ENCODE assay signal across 9 cellular contexts in the genomic region with DNA sequence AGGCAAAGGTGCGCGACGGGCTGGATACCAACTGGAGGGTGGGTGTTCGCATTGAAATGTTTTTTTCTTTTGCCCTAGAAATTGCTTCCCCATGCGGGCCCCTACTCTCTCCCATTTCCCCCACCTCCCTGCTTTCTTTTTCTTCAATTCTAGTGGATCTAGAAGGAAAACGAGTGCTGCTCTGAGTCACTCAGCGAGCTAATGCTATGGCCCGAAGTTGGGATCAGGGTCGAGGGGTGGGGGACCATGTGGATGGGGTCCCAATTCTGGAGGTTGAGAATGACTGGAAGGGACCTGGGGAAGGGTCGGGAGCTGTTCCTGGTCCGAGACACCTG.
DNase-seq lines count a peak whose midpoint lies in the region; ATAC-seq and TF ChIP-seq lines count a peak whose summit lies in the region.
"Had no signal": no experiment of that assay in that cellular context is flagged by ENCODE, and none has a peak within 500 bp of the region (broad histone marks: within the 10 kb centered on the region; RNA-seq: fewer than 3 reads in every experiment).

No MANE protein-coding gene starts in this region.

- peak overlapping the region; percentile 0 for H4K12ac ChIP-seq in trophoblast cell (ENCODE audit: low read depth, low read length)

- peaks cover 23% of the 10 kb centered on the region for H3K79me1 ChIP-seq in trophoblast cell (ENCODE audit: low read length)

- H3K4me1 Mint-ChIP-seq in activated B cell treated with CpG ODN at 0.5 μM for 24 hours = peaks cover 32% of the 10 kb centered on the region

- H3K4me3 ChIP-seq in BLaER1 treated with 17β-estradiol and CSF1 and Interleukin-3, amounts not matched to agents 10 nM and 100 nM = peak overlapping the region; percentile 42 to 66 (median 56)
- peak overlapping the region; percentile 39 for H3K4me3 ChIP-seq in cardiac muscle cell
- peak overlapping the region; percentile 76 for H3K4me3 ChIP-seq in trophoblast cell (ENCODE audit: low read depth, low read length)

- peak overlapping the region; percentile 93 for H2BK120ac ChIP-seq in trophoblast cell (ENCODE audit: insufficient read depth, low read length, poor library complexity)

- H3K79me2 ChIP-seq in trophoblast cell (ENCODE audit: control insufficient read depth, insufficient read depth, low read length, poor library complexity) = peaks cover 14% of the 10 kb centered on the region

- H3K27me3 ChIP-seq in BLaER1 treated with 17β-estradiol and CSF1 and Interleukin-3, amounts not matched to agents 10 nM and 100 nM = peaks cover 75 to 85% (median 80%) of the 10 kb centered on the region in 11 experiments
- H3K27me3 ChIP-seq in cardiac muscle cell (peaks cover 67% of the 10 kb centered on the region), trophoblast cell (ENCODE audit: insufficient read depth, low read length) (peaks cover 3% of the 10 kb centered on the region)

- peak overlapping the region; percentile 3 for H2AK5ac ChIP-seq in trophoblast cell (ENCODE audit: low read length)

- H3K4ac ChIP-seq in trophoblast cell (ENCODE audit: low read depth, low read length) = peak overlapping the region; percentile 31

- H3K27me3 Mint-ChIP-seq in activated B cell treated with CpG ODN at 0.5 μM for 24 hours = peaks cover 55% of the 10 kb centered on the region

- H3K27ac Mint-ChIP-seq in activated B cell treated with CpG ODN at 0.5 μM for 24 hours = no peak overlapping the region

- no CpG with 5 or more reads among the region's 11 CpGs for WGBS in trophoblast cell (ENCODE audit: extremely low coverage, insufficient coverage, insufficient read length)

- H4K8ac ChIP-seq in trophoblast cell (ENCODE audit: low read depth, low read length) = peak overlapping the region; percentile 96

- no peaks in the 10 kb centered on the region for H3K36me3 ChIP-seq in BLaER1 treated with 17β-estradiol and CSF1 and Interleukin-3, amounts not matched to agents 10 nM and 100 nM
- H3K36me3 ChIP-seq in cardiac muscle cell (no peaks in the 10 kb centered on the region), trophoblast cell (ENCODE audit: control insufficient read depth in 1 of 2, insufficient read depth in 2 of 2, low read length in 2 of 2) (no peaks in the 10 kb centered on the region)

- peaks cover 24 to 36% (median 33%) of the 10 kb centered on the region in 10 experiments for H3K4me1 ChIP-seq in BLaER1 treated with 17β-estradiol and CSF1 and Interleukin-3, amounts not matched to agents 10 nM and 100 nM
- H3K4me1 ChIP-seq in cardiac muscle cell (ENCODE audit: low read depth) (no peaks in the 10 kb centered on the region), trophoblast cell (ENCODE audit: control insufficient read depth in 1 of 2, insufficient read depth in 2 of 2, low read length in 2 of 2) (peaks cover 8 to 17% of the 10 kb centered on the region in 2 experiments)

- ATAC-seq in activated B cell treated with CpG ODN at 0.5 μM for 24 hours (ENCODE audit: low read depth) (no peak), HG03521 (IDR thresholded peaks at IDR 0.05; ENCODE audit: unreplicated experiment) (no peak)

- H2BK5ac ChIP-seq in trophoblast cell (ENCODE audit: low read depth, low read length, poor library complexity) = no peak overlapping the region

- H3K23ac ChIP-seq in trophoblast cell (ENCODE audit: low read length) = no peak overlapping the region

- H3K4me2 ChIP-seq in BLaER1 treated with 17β-estradiol and CSF1 and Interleukin-3, amounts not matched to agents 10 nM and 100 nM = peak overlapping the region; percentile 79 to 99 (median 88)
- H3K4me2 ChIP-seq in trophoblast cell (ENCODE audit: low read length) = peak overlapping the region; percentile 99

- H3K14ac ChIP-seq in trophoblast cell (ENCODE audit: low read length) = peak overlapping the region; percentile 89

- DNase-seq in activated B cell treated with CpG ODN at 0.5 μM for 24 hours = no peak
- DNase-seq in cardiac muscle cell (ENCODE audit: low read depth in 1 of 2, low spot score in 1 of 2) = peak in 1 of 2 donors; percentile 17
- DNase-seq in trophoblast cell = peak in 1 of 2 donors; percentile 11
- no peak for DNase-seq in activated CD4-positive, alpha-beta T cell treated with anti-CD3 and anti-CD28 coated beads for 1 hour
- no peak for DNase-seq in medulla oblongata (ENCODE audit: extremely low spot score)
- DNase-seq in stimulated activated CD4-positive, alpha-beta T cell treated with anti-CD3 and anti-CD28 coated beads, Interleukin-4, amount 100 ng/mL, for 1 hour = no peak
- DNase-seq: NCI-H1092 had no signal

- H2BK12ac ChIP-seq in trophoblast cell (ENCODE audit: low read length) = peak overlapping the region; percentile 93

- H3K9me3 Mint-ChIP-seq in activated B cell treated with CpG ODN at 0.5 μM for 24 hours = no peaks in the 10 kb centered on the region

- peak overlapping the region; percentile 26 for H3K18ac ChIP-seq in trophoblast cell (ENCODE audit: low read length)

- H2AFZ ChIP-seq in trophoblast cell (ENCODE audit: insufficient read depth, low read length, poor library complexity) = no peak overlapping the region

- no peaks in the 10 kb centered on the region for H3K36me3 Mint-ChIP-seq in activated B cell treated with CpG ODN at 0.5 μM for 24 hours (ENCODE audit: low read depth)

- H3K4me3 Mint-ChIP-seq in activated B cell treated with CpG ODN at 0.5 μM for 24 hours = peak overlapping the region; percentile 52

- TF ChIP-seq CTCF in activated B cell treated with CpG ODN at 0.5 μM for 24 hours (IDR thresholded peaks at IDR 0.05) (no peak), cardiac muscle cell (IDR thresholded peaks at IDR 0.05; ENCODE audit: low read depth, low read length) (no peak)

- intact Hi-C loops in activated B cell treated with CpG ODN at 0.5 μM for 24 hours (cut with micrococcal nuclease) = no loop called here

- H3K9ac ChIP-seq in BLaER1 treated with 17β-estradiol and CSF1 and Interleukin-3, amounts not matched to agents 10 nM and 100 nM = peak overlapping the region in 3 of 11 experiments; percentile 15 to 43 (median 29); a peak in 2 of 22 replicates
- H3K9ac ChIP-seq in trophoblast cell (ENCODE audit: low read length) = no peak overlapping the region

- peaks cover 0 to 18% (median 5%) of the 10 kb centered on the region in 11 experiments; a peak in 10 of 22 replicates for H4K20me1 ChIP-seq in BLaER1 treated with 17β-estradiol and CSF1 and Interleukin-3, amounts not matched to agents 10 nM and 100 nM

- CTCF ChIA-PET in activated B cell treated with CpG ODN at 0.5 μM for 24 hours (lab: Charles Lee) = no interaction called here

- H3K9me3 ChIP-seq in BLaER1 treated with 17β-estradiol and CSF1 and Interleukin-3, amounts not matched to agents 10 nM and 100 nM (replicated peaks in 1 of 11) = peaks cover 0 to 17% (median 4%) of the 10 kb centered on the region in 11 experiments; a peak in 5 of 22 replicates
- H3K9me3 ChIP-seq in cardiac muscle cell (ENCODE audit: low read depth) (no peaks in the 10 kb centered on the region), trophoblast cell (ENCODE audit: insufficient read depth, low read depth, low read length) (no peaks in the 10 kb centered on the region)

- POLR2A ChIA-PET in activated B cell treated with CpG ODN at 0.5 μM for 24 hours (lab: Charles Lee) = interaction anchor here (0.6 kb wide), 1 partner anchor 37 kb away, joined by 4 read pairs; no protein-coding TSS in a partner anchor

- no peak overlapping the region for H3K27ac ChIP-seq in BLaER1 treated with 17β-estradiol and CSF1 and Interleukin-3, amounts not matched to agents 10 nM and 100 nM
- H3K27ac ChIP-seq in cardiac muscle cell (no peak overlapping the region), trophoblast cell (ENCODE audit: low read depth, low read length) (no peak overlapping the region)

- H4K91ac ChIP-seq in trophoblast cell (ENCODE audit: low read depth, low read length) = peak overlapping the region; percentile 97
